In genomic region chr2:14422426-14422825, GRCh38 we compare ENCODE assay signal across 16 cellular contexts.
DNase-seq lines count a peak whose midpoint lies in the region; ATAC-seq and TF ChIP-seq lines count a peak whose summit lies in the region.
"Had no signal": no experiment of that assay in that cellular context is flagged by ENCODE, and none has a peak within 500 bp of the region (broad histone marks: within the 10 kb centered on the region; RNA-seq: fewer than 3 reads in every experiment).

No MANE protein-coding gene starts in this region.

- DNase-seq in HFFc6 (peak; percentile 40), RPMI7951 (ENCODE audit: low read depth) (peak; percentile 78), foreskin keratinocyte (peak in 1 of 2 donors; percentile 70), OCI-LY7 (ENCODE audit: low spot score) (no peak), LoVo (ENCODE audit: low spot score) (no peak)
- no peak for DNase-seq in activated CD4-positive, alpha-beta T cell treated with anti-CD3 and anti-CD28 coated beads, Interleukin-2, amount 10 ng/mL, durations not matched to agents 24 days and 14 days
- DNase-seq: C1 segment of cervical spinal cord; Calu3; CD4-positive, alpha-beta T cell; DMS 273 treated with DMSO at 0.1 percent for 48 hours; GF-D8; GM23248 had no signal

- no peaks in the 10 kb centered on the region for H3K36me3 ChIP-seq in OCI-LY7 (ENCODE audit: insufficient read depth, low read length)

- H3K27ac Mint-ChIP-seq in HFFc6: peak overlapping the region; percentile 55
- no peak overlapping the region for H3K27ac Mint-ChIP-seq in activated CD4-positive, alpha-beta T cell treated with anti-CD3 and anti-CD28 coated beads, Interleukin-2, amount 10 ng/mL, durations not matched to agents 24 days and 14 days
- H3K27ac Mint-ChIP-seq: B cell; CD4-positive, alpha-beta T cell; IgD-negative memory B cell had no signal

- no peaks in the 10 kb centered on the region for H3K9me2 ChIP-seq in OCI-LY7 (ENCODE audit: insufficient read depth, low read length)

- H3K4me1 ChIP-seq in foreskin keratinocyte (peaks cover 14% of the 10 kb centered on the region), OCI-LY7 (ENCODE audit: insufficient read depth, low read length, poor library complexity, severe bottlenecking) (no peaks in the 10 kb centered on the region)

- no peaks in the 10 kb centered on the region for H3K27me3 ChIP-seq in foreskin keratinocyte

- no peak overlapping the region for H2AFZ ChIP-seq in OCI-LY7 (ENCODE audit: low read length)
- H2AFZ ChIP-seq: GM23248 had no signal

- BruUV-seq in OCI-LY7 (replicated peaks; lab: Mats Ljungman, UMichigan): no TSS peak

- H3K4me2 ChIP-seq in OCI-LY7 (ENCODE audit: low read length): no peak overlapping the region

- H3K36me3 Mint-ChIP-seq in HFFc6 (ENCODE audit: low read depth): no peaks in the 10 kb centered on the region
- no peaks in the 10 kb centered on the region for H3K36me3 Mint-ChIP-seq in activated CD4-positive, alpha-beta T cell treated with anti-CD3 and anti-CD28 coated beads, Interleukin-2, amount 10 ng/mL, durations not matched to agents 24 days and 14 days (ENCODE audit: low read depth)
- H3K36me3 Mint-ChIP-seq: IgD-negative memory B cell had no signal

- intact Hi-C loops in OCI-LY7 (cut with micrococcal nuclease; ENCODE audit: unreplicated experiment): no loop called here
- intact Hi-C loops in activated CD4-positive, alpha-beta T cell treated with anti-CD3 and anti-CD28 coated beads, Interleukin-2, amount 10 ng/mL, durations not matched to agents 24 days and 14 days (cut with micrococcal nuclease): no loop called here

- TF ChIP-seq CTCF in HFFc6 (IDR thresholded peaks at IDR 0.05) (no peak), foreskin keratinocyte (conservative IDR thresholded peaks at IDR 0.05) (no peak), OCI-LY7 (conservative IDR thresholded peaks at IDR 0.05; ENCODE audit: low read length) (no peak)

- CTCF ChIA-PET in OCI-LY7 (lab: Charles Lee; ENCODE audit: unreplicated experiment): no interaction called here

- H3K27ac ChIP-seq in foreskin keratinocyte: no peak overlapping the region
- no peak overlapping the region for H3K27ac ChIP-seq in OCI-LY7 (ENCODE audit: low read depth, low read length, poor library complexity, severe bottlenecking)
- H3K27ac ChIP-seq: GM23248 had no signal

- H3K9me3 Mint-ChIP-seq in HFFc6: no peaks in the 10 kb centered on the region
- peaks cover 4% of the 10 kb centered on the region for H3K9me3 Mint-ChIP-seq in activated CD4-positive, alpha-beta T cell treated with anti-CD3 and anti-CD28 coated beads, Interleukin-2, amount 10 ng/mL, durations not matched to agents 24 days and 14 days

- H3K9me3 ChIP-seq in OCI-LY7 (ENCODE audit: low read length): no peaks in the 10 kb centered on the region

- peak overlapping the region; percentile 25; the same call in 1 of the 2 replicates for H3K4me3 Mint-ChIP-seq in HFFc6
- H3K4me3 Mint-ChIP-seq in activated CD4-positive, alpha-beta T cell treated with anti-CD3 and anti-CD28 coated beads, Interleukin-2, amount 10 ng/mL, durations not matched to agents 24 days and 14 days: no peak overlapping the region
- H3K4me3 Mint-ChIP-seq: B cell; CD4-positive, alpha-beta T cell; IgD-negative memory B cell had no signal

- ATAC-seq in foreskin keratinocyte (peak; percentile 77), HG02678 (IDR thresholded peaks at IDR 0.05; ENCODE audit: unreplicated experiment) (no peak)
- ATAC-seq: HCT116 had no signal

- no peak overlapping the region for H3K4me3 ChIP-seq in OCI-LY7 (ENCODE audit: low read depth, low read length, poor library complexity, severe bottlenecking)
- H3K4me3 ChIP-seq: GM23248 had no signal

- POLR2A ChIA-PET in OCI-LY7 (lab: Charles Lee): no interaction called here

- H3K27me3 Mint-ChIP-seq in HFFc6 (ENCODE audit: insufficient read depth): peaks cover 1% of the 10 kb centered on the region; the same call in 1 of the 2 replicates
- H3K27me3 Mint-ChIP-seq in activated CD4-positive, alpha-beta T cell treated with anti-CD3 and anti-CD28 coated beads, Interleukin-2, amount 10 ng/mL, durations not matched to agents 24 days and 14 days: no peaks in the 10 kb centered on the region
- H3K27me3 Mint-ChIP-seq: B cell; CD4-positive, alpha-beta T cell; IgD-negative memory B cell had no signal

- no peaks in the 10 kb centered on the region for H3K79me2 ChIP-seq in OCI-LY7 (ENCODE audit: insufficient read depth, low read depth, low read length)

- H3K4me1 Mint-ChIP-seq in HFFc6 (ENCODE audit: low read depth): peaks cover 68% of the 10 kb centered on the region
- H3K4me1 Mint-ChIP-seq in activated CD4-positive, alpha-beta T cell treated with anti-CD3 and anti-CD28 coated beads, Interleukin-2, amount 10 ng/mL, durations not matched to agents 24 days and 14 days: no peaks in the 10 kb centered on the region
- H3K4me1 Mint-ChIP-seq: B cell, IgD-negative memory B cell had no signal

- no peaks in the 10 kb centered on the region for H4K20me1 ChIP-seq in OCI-LY7 (ENCODE audit: insufficient read depth, low read length)

Comparison
In these comparisons a context has a peak if more than half of its experiments do, and no peak if none do; other contexts are left out.
1. DNase-seq: peak in HFFc6 (single experiment) and RPMI7951 (single experiment); none in OCI-LY7 (single experiment), LoVo (single experiment) and activated CD4-positive, alpha-beta T cell treated with anti-CD3 and anti-CD28 coated beads, Interleukin-2, amount 10 ng/mL, durations not matched to agents 24 days and 14 days (single experiment).